Comparison of ENCODE assay signal across 1 cellular context in genomic region chr18:58668897-58669296, GRCh38.
A peak's percentile ranks its signal among the peaks of the same experiment; 100 is the strongest.
TF ChIP-seq lines count a peak whose summit lies in the region.

No MANE protein-coding gene starts in this region.

TF ChIP-seq in HEK293, 187 proteins besides CTCF, POLR2A, EP300 and RAD21:
- peak; percentile 43; the same call in 1 of the 2 replicates for TF ChIP-seq PRDM6 (tag by site-specific recombination; IDR thresholded peaks at IDR 0.05)
- TF ChIP-seq ZNF221 (tag by site-specific recombination; IDR thresholded peaks at IDR 0.05; ENCODE audit: borderline replicate concordance): no peak
- no peak for TF ChIP-seq ZNF664 (tag by site-specific recombination; IDR thresholded peaks at IDR 0.05)
- no peak for TF ChIP-seq ZNF530 (tag by site-specific recombination; IDR thresholded peaks at IDR 0.05; ENCODE audit: low read depth)
TF ChIP-seq in HEK293: peak in this region for 1.
